In the genomic region with DNA sequence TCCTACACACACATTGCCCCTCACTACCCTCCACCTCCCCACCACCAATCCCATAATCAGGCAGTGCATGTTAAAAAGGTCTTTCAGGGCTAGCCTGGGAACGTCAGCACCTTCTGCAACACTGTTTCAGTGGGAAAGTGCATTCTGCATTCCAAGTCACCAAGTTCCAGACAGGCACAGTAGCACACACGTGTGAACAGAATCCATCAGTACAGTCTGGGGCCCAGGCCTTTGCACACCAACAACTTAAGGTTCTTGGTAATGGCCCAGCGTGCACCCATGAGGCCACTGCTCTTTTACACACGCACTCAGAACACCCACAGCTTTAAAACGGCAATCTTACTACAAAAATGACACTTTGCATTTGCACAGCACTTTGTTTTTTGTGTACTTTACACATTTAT, we compare ENCODE assay signal across 1 cellular context.
TF ChIP-seq lines count a peak whose summit lies in the region.

No MANE protein-coding gene starts in this region.

TF ChIP-seq in GM23338, 12 proteins besides CTCF, POLR2A, EP300 and RAD21 (continued from another document):
- TF ChIP-seq, protein P1, sequence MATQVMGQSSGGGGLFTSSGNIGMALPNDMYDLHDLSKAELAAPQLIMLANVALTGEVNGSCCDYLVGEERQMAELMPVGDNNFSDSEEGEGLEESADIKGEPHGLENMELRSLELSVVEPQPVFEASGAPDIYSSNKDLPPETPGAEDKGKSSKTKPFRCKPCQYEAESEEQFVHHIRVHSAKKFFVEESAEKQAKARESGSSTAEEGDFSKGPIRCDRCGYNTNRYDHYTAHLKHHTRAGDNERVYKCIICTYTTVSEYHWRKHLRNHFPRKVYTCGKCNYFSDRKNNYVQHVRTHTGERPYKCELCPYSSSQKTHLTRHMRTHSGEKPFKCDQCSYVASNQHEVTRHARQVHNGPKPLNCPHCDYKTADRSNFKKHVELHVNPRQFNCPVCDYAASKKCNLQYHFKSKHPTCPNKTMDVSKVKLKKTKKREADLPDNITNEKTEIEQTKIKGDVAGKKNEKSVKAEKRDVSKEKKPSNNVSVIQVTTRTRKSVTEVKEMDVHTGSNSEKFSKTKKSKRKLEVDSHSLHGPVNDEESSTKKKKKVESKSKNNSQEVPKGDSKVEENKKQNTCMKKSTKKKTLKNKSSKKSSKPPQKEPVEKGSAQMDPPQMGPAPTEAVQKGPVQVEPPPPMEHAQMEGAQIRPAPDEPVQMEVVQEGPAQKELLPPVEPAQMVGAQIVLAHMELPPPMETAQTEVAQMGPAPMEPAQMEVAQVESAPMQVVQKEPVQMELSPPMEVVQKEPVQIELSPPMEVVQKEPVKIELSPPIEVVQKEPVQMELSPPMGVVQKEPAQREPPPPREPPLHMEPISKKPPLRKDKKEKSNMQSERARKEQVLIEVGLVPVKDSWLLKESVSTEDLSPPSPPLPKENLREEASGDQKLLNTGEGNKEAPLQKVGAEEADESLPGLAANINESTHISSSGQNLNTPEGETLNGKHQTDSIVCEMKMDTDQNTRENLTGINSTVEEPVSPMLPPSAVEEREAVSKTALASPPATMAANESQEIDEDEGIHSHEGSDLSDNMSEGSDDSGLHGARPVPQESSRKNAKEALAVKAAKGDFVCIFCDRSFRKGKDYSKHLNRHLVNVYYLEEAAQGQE (IDR thresholded peaks at IDR 0.05; ENCODE audit: unreplicated experiment): no peak
- TF ChIP-seq NANOG (IDR thresholded peaks at IDR 0.05; ENCODE audit: borderline replicate concordance): no peak
- TF ChIP-seq ZNF331 (CRISPR knock-in tag; IDR thresholded peaks at IDR 0.05; ENCODE audit: low read depth): no peak
- no peak for TF ChIP-seq POLR2AphosphoS5 (IDR thresholded peaks at IDR 0.05; ENCODE audit: low read depth)
- no peak for TF ChIP-seq STAT1 (IDR thresholded peaks at IDR 0.05; ENCODE audit: unreplicated experiment)
- TF ChIP-seq, protein P2, sequence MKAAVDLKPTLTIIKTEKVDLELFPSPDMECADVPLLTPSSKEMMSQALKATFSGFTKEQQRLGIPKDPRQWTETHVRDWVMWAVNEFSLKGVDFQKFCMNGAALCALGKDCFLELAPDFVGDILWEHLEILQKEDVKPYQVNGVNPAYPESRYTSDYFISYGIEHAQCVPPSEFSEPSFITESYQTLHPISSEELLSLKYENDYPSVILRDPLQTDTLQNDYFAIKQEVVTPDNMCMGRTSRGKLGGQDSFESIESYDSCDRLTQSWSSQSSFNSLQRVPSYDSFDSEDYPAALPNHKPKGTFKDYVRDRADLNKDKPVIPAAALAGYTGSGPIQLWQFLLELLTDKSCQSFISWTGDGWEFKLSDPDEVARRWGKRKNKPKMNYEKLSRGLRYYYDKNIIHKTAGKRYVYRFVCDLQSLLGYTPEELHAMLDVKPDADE (IDR thresholded peaks at IDR 0.05): no peak
